ENCODE assay signal across 1 cellular context in genomic region chr12:27564612-27565213, GRCh38.
TF ChIP-seq lines count a peak whose summit lies in the region.

No MANE protein-coding gene starts in this region.

TF ChIP-seq in A549, 52 proteins besides CTCF, POLR2A, EP300 and RAD21 (continued from another document):
- TF ChIP-seq RARB (CRISPR knock-in tag; IDR thresholded peaks at IDR 0.05) (no peak), NFE2L2 (conservative IDR thresholded peaks at IDR 0.05; ENCODE audit: low read length) (no peak), PHF8 (IDR thresholded peaks at IDR 0.05; ENCODE audit: borderline replicate concordance, low read depth) (no peak), MYC (IDR thresholded peaks at IDR 0.05; ENCODE audit: borderline replicate concordance, low read length) (no peak)
- TF ChIP-seq, protein P1, sequence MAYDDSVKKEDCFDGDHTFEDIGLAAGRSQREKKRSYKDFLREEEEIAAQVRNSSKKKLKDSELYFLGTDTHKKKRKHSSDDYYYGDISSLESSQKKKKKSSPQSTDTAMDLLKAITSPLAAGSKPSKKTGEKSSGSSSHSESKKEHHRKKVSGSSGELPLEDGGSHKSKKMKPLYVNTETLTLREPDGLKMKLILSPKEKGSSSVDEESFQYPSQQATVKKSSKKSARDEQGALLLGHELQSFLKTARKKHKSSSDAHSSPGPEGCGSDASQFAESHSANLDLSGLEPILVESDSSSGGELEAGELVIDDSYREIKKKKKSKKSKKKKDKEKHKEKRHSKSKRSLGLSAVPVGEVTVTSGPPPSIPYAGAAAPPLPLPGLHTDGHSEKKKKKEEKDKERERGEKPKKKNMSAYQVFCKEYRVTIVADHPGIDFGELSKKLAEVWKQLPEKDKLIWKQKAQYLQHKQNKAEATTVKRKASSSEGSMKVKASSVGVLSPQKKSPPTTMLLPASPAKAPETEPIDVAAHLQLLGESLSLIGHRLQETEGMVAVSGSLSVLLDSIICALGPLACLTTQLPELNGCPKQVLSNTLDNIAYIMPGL (CRISPR knock-in tag; IDR thresholded peaks at IDR 0.05; ENCODE audit: borderline replicate concordance): no peak
- TF ChIP-seq, protein P2, sequence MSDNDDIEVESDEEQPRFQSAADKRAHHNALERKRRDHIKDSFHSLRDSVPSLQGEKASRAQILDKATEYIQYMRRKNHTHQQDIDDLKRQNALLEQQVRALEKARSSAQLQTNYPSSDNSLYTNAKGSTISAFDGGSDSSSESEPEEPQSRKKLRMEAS (IDR thresholded peaks at IDR 0.05): no peak
